ENCODE assay signal across 8 cellular contexts in genomic region chr3:53269193-53269592, GRCh38. TPM values are rescaled to one million over a fixed set of nuclear protein-coding genes. Genes with fewer than 3 reads are reported as not detected.
DNase-seq lines count a peak whose midpoint lies in the region; ATAC-seq, FAIRE-seq and TF ChIP-seq lines count a peak whose summit lies in the region.
"Not testable (repeated sequence)": the region's sequence is repeated elsewhere in the genome, so short reads cannot be mapped to it uniquely, and the experiment has no call there.

No MANE protein-coding gene starts in this region.

- H3K9me1 ChIP-seq in K562 (ENCODE audit: control insufficient read depth, insufficient read depth, low read length), result not testable (repeated sequence)

- ATAC-seq in K562, result not testable (repeated sequence)

- H4K20me1 ChIP-seq in GM23248 (ENCODE audit: insufficient read depth); K562 (replicated peaks; ENCODE audit: control insufficient read depth, insufficient read depth, low read length): not testable (repeated sequence)

- H3K27me3 ChIP-seq in GM23248 (replicated peaks; ENCODE audit: insufficient read depth); NT2/D1 (ENCODE audit: insufficient read depth, insufficient read length); K562 (ENCODE audit: control insufficient read depth in 2 of 2, insufficient read depth in 2 of 2, low read length in 2 of 2); esophagus (ENCODE audit: control insufficient read depth in 1 of 2, insufficient read depth in 2 of 2, low read length in 2 of 2); muscle layer of colon (ENCODE audit: control insufficient read depth in 1 of 2, insufficient read depth in 2 of 2, low read length in 2 of 2); skeletal muscle tissue (ENCODE audit: control insufficient read depth in 3 of 3, insufficient read depth in 3 of 3, low read length in 3 of 3); uterus: not testable (repeated sequence)

- WGBS in GM23248 (ENCODE audit: low coverage in 1 of 2, low lambda C conversion rate in 2 of 2, missing lambda C conversion rate in 2 of 2), 2 experiments, result 95 to 97% methylated on average over 11 of the region's 11 CpGs
- 98% methylated on average over 8 of the region's 11 CpGs for WGBS in K562 (ENCODE audit: insufficient coverage, low coverage, missing lambda C conversion rate)
- WGBS in esophagus, 2 donors, result 89 to 94% methylated on average over 11 of the region's 11 CpGs

- TF ChIP-seq POLR2A in K562 (conservative IDR thresholded peaks at IDR 0.05); uterus (IDR thresholded peaks at IDR 0.05): not testable (repeated sequence)

- not testable (repeated sequence) for TF ChIP-seq RAD21 in K562 (CRISPR knock-in tag; conservative IDR thresholded peaks at IDR 0.05 in 1 of 2, IDR thresholded peaks at IDR 0.05 in 1 of 2)

- not testable (repeated sequence) for H3K4me2 ChIP-seq in GM23248 (ENCODE audit: unreplicated experiment); K562 (ENCODE audit: insufficient read depth, low read length)

- H3K4me3 ChIP-seq in GM23248; NT2/D1 (ENCODE audit: insufficient read length, low read depth); K562; esophagus (ENCODE audit: low read depth in 1 of 2, low read length in 2 of 2); kidney (ENCODE audit: low read length in 2 of 2); muscle layer of colon (ENCODE audit: low read depth in 1 of 2, low read length in 2 of 2); skeletal muscle tissue (ENCODE audit: low read length in 3 of 3); uterus: not testable (repeated sequence)

- not testable (repeated sequence) for H3K9me2 ChIP-seq in GM23248 (ENCODE audit: insufficient read depth)

- in situ Hi-C loops in GM23248 (cut with MboI); K562 (cut with MboI): not testable (repeated sequence)

- peaks cover 15% of the 10 kb centered on the region for H3K4me1 ChIP-seq in GM23248 (ENCODE audit: insufficient read depth)
- not testable (repeated sequence) for H3K4me1 ChIP-seq in NT2/D1 (ENCODE audit: insufficient read depth, insufficient read length); esophagus (ENCODE audit: control insufficient read depth in 2 of 2, insufficient read depth in 2 of 2, low read length in 1 of 2); uterus
- H3K4me1 ChIP-seq in K562 (replicated peaks in 1 of 2; ENCODE audit: control insufficient read depth in 2 of 2, insufficient read depth in 2 of 2, low read length in 2 of 2), result peaks cover 12 to 19% of the 10 kb centered on the region in 2 experiments
- H3K4me1 ChIP-seq in kidney (ENCODE audit: control insufficient read depth in 1 of 2, insufficient read depth in 1 of 2, low read depth in 1 of 2, low read length in 2 of 2), result peaks cover 5 to 10% of the 10 kb centered on the region in 2 donors
- peaks cover 17% of the 10 kb centered on the region for H3K4me1 ChIP-seq in muscle layer of colon (ENCODE audit: insufficient read depth, low read length)
- peaks cover 17 to 26% (median 17%) of the 10 kb centered on the region in 3 donors for H3K4me1 ChIP-seq in skeletal muscle tissue (ENCODE audit: control insufficient read depth in 3 of 3, insufficient read depth in 3 of 3, low read length in 3 of 3)

- H3K9me3 ChIP-seq in GM23248 (ENCODE audit: low read depth); NT2/D1 (ENCODE audit: insufficient read depth, low read length); K562 (replicated peaks; ENCODE audit: control insufficient read depth, insufficient read depth, low read depth, low read length); esophagus (ENCODE audit: control insufficient read depth in 2 of 2, insufficient read depth in 1 of 2, low read depth in 1 of 2, low read length in 1 of 2); kidney (ENCODE audit: control insufficient read depth in 1 of 2, low read length in 2 of 2); muscle layer of colon (ENCODE audit: low read length); skeletal muscle tissue (ENCODE audit: control insufficient read depth in 3 of 3, low read length in 3 of 3); uterus: not testable (repeated sequence)

- POLR2A ChIA-PET in K562 (lab: Yijun Ruan, JAX), result not testable (repeated sequence)

- H3K9ac ChIP-seq in GM23248, result peak overlapping the region; percentile 88
- peak overlapping the region; percentile 59 for H3K9ac ChIP-seq in NT2/D1 (ENCODE audit: insufficient read length, low read depth)
- H3K9ac ChIP-seq in K562 (ENCODE audit: insufficient read depth in 1 of 2, low read depth in 2 of 2, low read length in 2 of 2), result 0 out of 4 replicates have a peak overlapping the region, but pooled peaks of 1 of the 2 experiments have one; percentile 32
- H3K9ac ChIP-seq in kidney (ENCODE audit: low read length in 2 of 2); skeletal muscle tissue (ENCODE audit: low read depth in 1 of 3, low read length in 3 of 3): not testable (repeated sequence)
- H3K9ac ChIP-seq in muscle layer of colon (ENCODE audit: low read length), result peak overlapping the region; percentile 42

- TF ChIP-seq CTCF in K562 (IDR thresholded peaks at IDR 0.05 in 2 of 3, conservative IDR thresholded peaks at IDR 0.05 in 1 of 3; ENCODE audit: insufficient read depth in 2 of 3, low read depth in 1 of 3, low read length in 3 of 3); kidney (IDR thresholded peaks at IDR 0.05; ENCODE audit: borderline replicate concordance, extremely low read depth, insufficient read depth); uterus (IDR thresholded peaks at IDR 0.05): not testable (repeated sequence)

- not testable (repeated sequence) for H3K36me3 ChIP-seq in GM23248 (ENCODE audit: low read depth); NT2/D1 (ENCODE audit: insufficient read depth, insufficient read length, low read length); K562 (ENCODE audit: control insufficient read depth, insufficient read depth, low read length); esophagus (ENCODE audit: control insufficient read depth in 2 of 2, insufficient read depth in 2 of 2, low read length in 1 of 2); kidney (ENCODE audit: control insufficient read depth in 1 of 2, insufficient read depth in 2 of 2, low read length in 2 of 2); muscle layer of colon (ENCODE audit: insufficient read depth, low read length); skeletal muscle tissue (ENCODE audit: control insufficient read depth in 3 of 3, insufficient read depth in 3 of 3, low read length in 3 of 3); uterus

- CTCF ChIA-PET in K562 (lab: Yijun Ruan, JAX; ENCODE audit: low intra/inter-chr PET ratio), result not testable (repeated sequence)

- peaks cover 13% of the 10 kb centered on the region; the same call in 1 of the 2 replicates for H3F3A ChIP-seq in GM23248 (ENCODE audit: insufficient read depth)

- H3K79me2 ChIP-seq in GM23248 (ENCODE audit: insufficient read depth); K562 (ENCODE audit: control insufficient read depth, insufficient read depth, low read length): not testable (repeated sequence)

- BruUV-seq in K562 (replicated peaks; lab: Mats Ljungman, UMichigan), result not testable (repeated sequence)

- FAIRE-seq in K562 (lab: Jason Lieb, UNC); kidney (lab: Jason Lieb, UNC): not testable (repeated sequence)

- not testable (repeated sequence) for DNase-seq in GM23248; NT2/D1 (ENCODE audit: low read depth, low spot score); K562 (ENCODE audit: extremely low read depth in 1 of 4, low spot score in 3 of 4); uterus
- DNase-seq in kidney, result peak; percentile 19

- intact Hi-C loops in K562 (cut with micrococcal nuclease); kidney (cut with DNase I); uterus (cut with DNase I; ENCODE audit: low total_unique reads): not testable (repeated sequence)

- H2AFZ ChIP-seq in GM23248, result not testable (repeated sequence)
- H2AFZ ChIP-seq in K562 (ENCODE audit: low read depth, low read length), result peak overlapping the region; percentile 99; the same call in 1 of the 2 replicates

- H3K27ac ChIP-seq in GM23248 (peak overlapping the region; percentile 99), K562 (ENCODE audit: extremely low read depth, low read depth, low read length) (peak overlapping the region; percentile 93; the same call in 2 of the 3 replicates), esophagus (ENCODE audit: low read depth in 2 of 2, low read length in 1 of 2) (peak overlapping the region; percentile 94 to 96), muscle layer of colon (ENCODE audit: low read depth, low read length) (peak overlapping the region; percentile 86), skeletal muscle tissue (ENCODE audit: low read depth, low read length) (peak overlapping the region; percentile 81), uterus (peak overlapping the region; percentile 69 to 79)
- not testable (repeated sequence) for H3K27ac ChIP-seq in kidney (ENCODE audit: low read depth in 2 of 2, low read length in 2 of 2)

- not testable (repeated sequence) for TF ChIP-seq EP300 in K562 (IDR thresholded peaks at IDR 0.05; ENCODE audit: low read length)

RNA-seq across cellular contexts. Expression of gene TKT, which starts 13.4 kb away (rescaled TPM):
- total RNA-seq in GM23248 (2014; rRNA removed; shearing (Covaris generic)), result 239 and 256 TPM in 2 replicates
- 129 and 134 TPM in 2 replicates for polyA plus RNA-seq in GM23248 (2016; fragmentation: Nextera tagmentation; extraction: Ambion mirVana)
- 73.0 and 172 TPM in 2 replicates for total RNA-seq in K562 (2011; cell fraction: chromatin; rRNA removed; ENCODE audit: low replicate concordance)
- 134 and 158 TPM in 2 replicates for total RNA-seq in K562 (2011; cell fraction: nucleolus; rRNA removed)
- total RNA-seq in K562 (2011; cell fraction: nucleoplasm; rRNA removed), result 104 and 119 TPM in 2 replicates
- total RNA-seq in K562 (2014; rRNA removed), result 288 and 355 TPM in 2 replicates
- total RNA-seq in K562 (2014; rRNA removed; fragmentation: Illumina TruSeq; extraction: Trizol), result 88.1 and 108 TPM in 2 replicates
- total RNA-seq in K562 (2015; rRNA removed; fragmentation: Illumina TruSeq; extraction: Trizol), result 187 and 191 TPM in 2 replicates
- total RNA-seq in K562 (2021), result 401 and 410 TPM in 2 replicates
- polyA plus RNA-seq in K562 (2011; rRNA removed), result 70.1 and 173 TPM in 2 replicates
- polyA plus RNA-seq in K562 (2011; cell fraction: cytosol; rRNA removed), result 89.6 and 124 TPM in 2 replicates
- polyA plus RNA-seq in K562 (2011; cell fraction: nucleus; rRNA removed), result 101 and 154 TPM in 2 replicates
- 282 and 441 TPM in 2 replicates for polyA plus RNA-seq in K562 (2012)
- polyA plus RNA-seq in K562 (2014; fragmentation: Illumina TruSeq; extraction: Trizol), result 250 and 316 TPM in 2 replicates
- polyA plus RNA-seq in K562 (2014; fragmentation: Nextera tagmentation; extraction: Ambion mirVana), result 100 to 1,000 TPM in 1 of 2 experiments, 10 to 100 TPM in 1; 58.1 to 107 TPM
- 226 and 263 TPM in 2 replicates for polyA plus RNA-seq in K562 (2014; rRNA removed)
- polyA minus RNA-seq in K562 (2011; rRNA and poly(A)+ RNA removed), result 52.4 and 66.2 TPM in 2 replicates
- 125 and 206 TPM in 2 replicates for polyA minus RNA-seq in K562 (2011; cell fraction: cytosol; rRNA and poly(A)+ RNA removed)
- 45.1 and 56.1 TPM in 2 replicates for polyA minus RNA-seq in K562 (2011; cell fraction: nucleus; rRNA and poly(A)+ RNA removed)
- 100 to 1,000 TPM; 264 to 374 TPM for polyA plus RNA-seq in esophagus
- 182 TPM for total RNA-seq in kidney
- polyA plus RNA-seq in kidney (ENCODE audit: insufficient read depth, low read depth, low replicate concordance), result 224 TPM
- total RNA-seq in skeletal muscle tissue, result 67.8 TPM
- 100 to 1,000 TPM in 1 of 4 donors, 10 to 100 TPM in 3; 74.5 to 113 (median 84.6) TPM for total RNA-seq in uterus
